Comparison of ENCODE assay signal across 19 cellular contexts in the genomic region with DNA sequence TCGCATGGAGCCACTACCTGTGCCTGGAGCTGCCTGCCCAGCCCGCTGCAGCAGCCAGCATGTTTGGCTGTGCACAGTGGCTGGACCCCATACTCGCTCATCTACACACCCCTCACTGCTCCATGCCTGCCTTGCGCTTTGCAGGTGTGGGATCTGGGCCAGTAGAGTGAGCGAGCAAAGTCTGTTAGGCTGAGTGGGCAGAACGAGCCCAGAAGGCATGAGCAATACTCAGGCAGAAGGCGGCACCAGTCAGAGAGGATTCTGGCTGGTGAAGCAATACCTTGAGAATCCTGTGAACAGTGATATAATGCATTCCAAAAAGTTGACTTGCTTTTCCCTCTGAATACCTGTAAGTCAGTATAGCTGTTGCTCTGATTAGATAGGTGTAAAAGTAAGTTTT.
"Had no signal": no experiment of that assay in that cellular context is flagged by ENCODE, and none has a peak within 500 bp of the region (broad histone marks: within the 10 kb centered on the region; RNA-seq: fewer than 3 reads in every experiment).

No MANE protein-coding gene starts in this region.

- H3K36me3 ChIP-seq: gastrocnemius medialis, heart left ventricle, stomach, upper lobe of left lung had no signal

- ATAC-seq: activated CD8-positive, alpha-beta memory T cell treated with anti-CD3 and anti-CD28 coated beads, Interleukin-2, amount 10 ng/mL, durations not matched to agents 7 days and 5 days; body of pancreas; gastrocnemius medialis; heart left ventricle; left colon; sciatic nerve had no signal

- H3K27me3 ChIP-seq: body of pancreas, gastrocnemius medialis, heart left ventricle, stomach, testis, upper lobe of left lung had no signal

- DNase-seq: activated B cell treated with CpG ODN at 0.5 μM for 24 hours; activated CD4-positive, alpha-beta memory T cell treated with anti-CD3 and anti-CD28 coated beads, Interleukin-2, amount 10 ng/mL, durations not matched to agents 7 days and 5 days; activated CD4-positive, alpha-beta T cell treated with anti-CD3 and anti-CD28 coated beads for 48 hours; activated CD8-positive, alpha-beta memory T cell treated with anti-CD3 and anti-CD28 coated beads, Interleukin-2, amount 10 ng/mL, durations not matched to agents 7 days and 5 days; activated naive CD8-positive, alpha-beta T cell treated with anti-CD3 and anti-CD28 coated beads for 36 hours; body of pancreas; erythroblast; gastrocnemius medialis; heart left ventricle; immature natural killer cell; left colon; stimulated activated CD4-positive, alpha-beta T cell treated with anti-CD3 and anti-CD28 coated beads, Interleukin-4, amount 100 ng/mL, for 1 hour; stomach; testis had no signal

- H3K4me3 ChIP-seq: body of pancreas, coronary artery, gastrocnemius medialis, heart left ventricle, lung, smooth muscle cell, stomach, testis, upper lobe of left lung had no signal
